1 cellular context compared by ENCODE assay signal in genomic region chr7:87082675-87083074, GRCh38.
TF ChIP-seq lines count a peak whose summit lies in the region.

No MANE protein-coding gene starts in this region.

TF ChIP-seq in GM23338, 12 proteins besides CTCF, POLR2A, EP300 and RAD21 (continued from another document):
- no peak for TF ChIP-seq REST (IDR thresholded peaks at IDR 0.05; ENCODE audit: unreplicated experiment)
- no peak for TF ChIP-seq NANOG (IDR thresholded peaks at IDR 0.05; ENCODE audit: borderline replicate concordance)
- no peak for TF ChIP-seq EZH2 (IDR thresholded peaks at IDR 0.05; ENCODE audit: low read depth, unreplicated experiment)
- no peak for TF ChIP-seq ZNF114 (CRISPR knock-in tag; IDR thresholded peaks at IDR 0.05)
- TF ChIP-seq ZNF331 (CRISPR knock-in tag; IDR thresholded peaks at IDR 0.05; ENCODE audit: low read depth): no peak
- TF ChIP-seq STAT1 (IDR thresholded peaks at IDR 0.05; ENCODE audit: unreplicated experiment): no peak
- no peak for TF ChIP-seq ETS1 (IDR thresholded peaks at IDR 0.05)
